In the genomic region with DNA sequence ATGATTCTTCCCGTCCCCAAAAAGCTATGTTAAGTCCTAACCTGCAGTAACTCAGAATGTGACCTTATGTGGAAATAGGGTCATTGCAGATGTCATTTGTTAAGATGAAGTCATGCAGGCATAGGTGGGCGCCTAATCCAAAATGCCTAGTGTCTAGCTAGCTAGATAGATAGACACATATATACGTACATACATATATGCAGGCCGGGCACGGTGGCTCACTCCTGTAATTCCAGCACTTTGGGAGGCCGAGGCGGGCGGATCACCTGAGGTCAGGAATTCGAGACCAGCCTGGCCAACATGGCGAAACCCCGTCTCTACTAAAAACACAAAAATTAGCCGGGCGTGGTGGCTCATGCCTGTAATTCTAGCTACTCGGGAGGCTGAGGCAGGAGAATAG, we compare ENCODE assay signal across 7 cellular contexts. TPM values are rescaled to one million over a fixed set of nuclear protein-coding genes. Genes with fewer than 3 reads are reported as not detected.
A peak's percentile ranks its signal among the peaks of the same experiment; 100 is the strongest.
DNase-seq lines count a peak whose midpoint lies in the region; ATAC-seq and TF ChIP-seq lines count a peak whose summit lies in the region.
"Not testable (repeated sequence)": the region's sequence is repeated elsewhere in the genome, so short reads cannot be mapped to it uniquely, and the experiment has no call there.

No MANE protein-coding gene starts in this region.

- peak overlapping the region; percentile 69 for H3K4me3 ChIP-seq in GM12865 (ENCODE audit: low read depth, low read length)
- not testable (repeated sequence) for H3K4me3 ChIP-seq in NT2/D1 (ENCODE audit: insufficient read length, low read depth)
- H3K4me3 ChIP-seq in heart left ventricle = peak overlapping the region in 9 of 12 donors; percentile 66 to 94 (median 77)
- peak overlapping the region in 2 of 3 donors; percentile 83 to 95 for H3K4me3 ChIP-seq in skeletal muscle tissue (ENCODE audit: low read length in 3 of 3)

- peak overlapping the region; percentile 97 for H3K4me3 Mint-ChIP-seq in activated CD8-positive, alpha-beta T cell treated with anti-CD3 and anti-CD28 coated beads for 36 hours
- peak overlapping the region; percentile 96 to 100 (median 99) for H3K4me3 Mint-ChIP-seq in naive B cell

- not testable (repeated sequence) for H3K27me3 Mint-ChIP-seq in activated CD8-positive, alpha-beta T cell treated with anti-CD3 and anti-CD28 coated beads for 36 hours
- peaks cover 0 to 16% (median 0%) of the 10 kb centered on the region in 3 donors for H3K27me3 Mint-ChIP-seq in naive B cell

- 89 to 94% (median 91%) methylated on average over 14 of the region's 14 CpGs for WGBS in heart left ventricle, 4 donors

- H3K36me3 Mint-ChIP-seq in activated CD8-positive, alpha-beta T cell treated with anti-CD3 and anti-CD28 coated beads for 36 hours (ENCODE audit: low read depth) = peaks cover 38% of the 10 kb centered on the region
- H3K36me3 Mint-ChIP-seq in naive B cell = not testable (repeated sequence)

- TF ChIP-seq POLR2A in heart left ventricle (IDR thresholded peaks at IDR 0.05) = not testable (repeated sequence)

- peak overlapping the region; percentile 91 for H3K27ac ChIP-seq in caudate nucleus (ENCODE audit: low read depth, low read length)
- H3K27ac ChIP-seq in heart left ventricle = peak overlapping the region in 10 of 12 donors; percentile 81 to 97 (median 90)
- H3K27ac ChIP-seq in skeletal muscle tissue (ENCODE audit: low read depth, low read length) = peak overlapping the region; percentile 81

- H3K27me3 ChIP-seq in NT2/D1 (ENCODE audit: insufficient read depth, insufficient read length); heart left ventricle; skeletal muscle tissue (ENCODE audit: control insufficient read depth in 3 of 3, insufficient read depth in 3 of 3, low read length in 3 of 3): not testable (repeated sequence)

- H3K27ac Mint-ChIP-seq in activated CD8-positive, alpha-beta T cell treated with anti-CD3 and anti-CD28 coated beads for 36 hours = peak overlapping the region; percentile 98
- peak overlapping the region in 4 of 6 donors; percentile 70 to 99 (median 96) for H3K27ac Mint-ChIP-seq in naive B cell

- POLR2A ChIA-PET in activated CD8-positive, alpha-beta T cell treated with anti-CD3 and anti-CD28 coated beads for 36 hours (lab: Charles Lee) = interaction anchor here (0.6 to 5.2 kb wide), 5 partner anchors 16 to 270 kb away, joined by 3 to 48 read pairs (median 13); a partner anchor contains a TSS

- H3K4me1 ChIP-seq in NT2/D1 (ENCODE audit: insufficient read depth, insufficient read length) = not testable (repeated sequence)
- H3K4me1 ChIP-seq in heart left ventricle (peaks cover 4 to 33% (median 19%) of the 10 kb centered on the region in 12 donors), skeletal muscle tissue (ENCODE audit: control insufficient read depth in 3 of 3, insufficient read depth in 3 of 3, low read length in 3 of 3) (peaks cover 10 to 17% (median 12%) of the 10 kb centered on the region in 3 donors)

- peaks cover 28% of the 10 kb centered on the region for H3K4me1 Mint-ChIP-seq in activated CD8-positive, alpha-beta T cell treated with anti-CD3 and anti-CD28 coated beads for 36 hours (ENCODE audit: low read depth)
- H3K4me1 Mint-ChIP-seq in naive B cell = peaks cover 24 to 40% (median 29%) of the 10 kb centered on the region in 3 donors

- H3K36me3 ChIP-seq in NT2/D1 (ENCODE audit: insufficient read depth, insufficient read length, low read length) = peaks cover 26% of the 10 kb centered on the region
- peaks cover 0 to 25% (median 16%) of the 10 kb centered on the region in 9 donors for H3K36me3 ChIP-seq in heart left ventricle
- H3K36me3 ChIP-seq in skeletal muscle tissue (ENCODE audit: control insufficient read depth in 3 of 3, insufficient read depth in 3 of 3, low read length in 3 of 3) = peaks cover 0 to 12% (median 4%) of the 10 kb centered on the region in 3 donors

- peaks cover 13% of the 10 kb centered on the region; the same call in 1 of the 2 replicates for H3K9me3 ChIP-seq in NT2/D1 (ENCODE audit: insufficient read depth, low read length)
- not testable (repeated sequence) for H3K9me3 ChIP-seq in heart left ventricle; skeletal muscle tissue (ENCODE audit: control insufficient read depth in 3 of 3, low read length in 3 of 3)

- CTCF ChIA-PET in activated CD8-positive, alpha-beta T cell treated with anti-CD3 and anti-CD28 coated beads for 36 hours (lab: Charles Lee) = interaction anchor here (1.0 to 3.1 kb wide), 27 partner anchors 11 to 203 kb away, joined by 3 to 32 read pairs (median 6); a partner anchor contains a TSS

- not testable (repeated sequence) for TF ChIP-seq CTCF in GM12865 (IDR thresholded peaks at IDR 0.05; ENCODE audit: insufficient read depth, low read depth, low read length, missing control alignments); activated CD8-positive, alpha-beta T cell treated with anti-CD3 and anti-CD28 coated beads for 36 hours (IDR thresholded peaks at IDR 0.05); heart left ventricle (IDR thresholded peaks at IDR 0.05)

- not testable (repeated sequence) for H3K9me3 Mint-ChIP-seq in activated CD8-positive, alpha-beta T cell treated with anti-CD3 and anti-CD28 coated beads for 36 hours; naive B cell

- ATAC-seq in activated CD8-positive, alpha-beta T cell treated with anti-CD3 and anti-CD28 coated beads for 36 hours; heart left ventricle; naive B cell (ENCODE audit: low read depth in 2 of 2): not testable (repeated sequence)

- peak overlapping the region; percentile 69 for H3K9ac ChIP-seq in NT2/D1 (ENCODE audit: insufficient read length, low read depth)
- H3K9ac ChIP-seq in skeletal muscle tissue (ENCODE audit: low read depth in 1 of 3, low read length in 3 of 3) = peak overlapping the region; percentile 86 to 90 (median 89)

- DNase-seq in GM12865 (ENCODE audit: low read depth); NT2/D1 (ENCODE audit: low read depth, low spot score); activated CD8-positive, alpha-beta T cell treated with anti-CD3 and anti-CD28 coated beads for 36 hours; heart left ventricle; naive B cell: not testable (repeated sequence)
- DNase-seq in caudate nucleus (lab: John Stamatoyannopoulos, UW) = peak in 1 of 61 donors; percentile 5

- intact Hi-C loops in activated CD8-positive, alpha-beta T cell treated with anti-CD3 and anti-CD28 coated beads for 36 hours (cut with micrococcal nuclease) = loop anchor here (5.0 kb wide), 1 partner anchor 147 kb away; no protein-coding TSS in a partner anchor
- intact Hi-C loops in heart left ventricle (cut with DNase I) = loop anchor here in 9 of 10 donors (2.0 to 10.0 kb wide), 9 partner anchors 37 to 359 kb away; a partner anchor contains a TSS

RNA-seq across cellular contexts. Expression of a gene that starts 0.9 kb away (rescaled TPM):
- total RNA-seq in activated CD8-positive, alpha-beta T cell treated with anti-CD3 and anti-CD28 coated beads for 36 hours = 100 to 1,000 TPM; 140 to 144 TPM
- total RNA-seq in heart left ventricle = 10 to 100 TPM; 31.0 to 58.0 (median 47.7) TPM
- polyA plus RNA-seq in heart left ventricle = 10 to 100 TPM; 56.8 to 70.9 TPM
- polyA plus RNA-seq in naive B cell (ENCODE audit: low read depth in 6 of 6) = 10 to 100 TPM in 5 of 6 donors, 1 to 10 TPM in 1; 9.7 to 16.0 (median 11.7) TPM
- 33.9 TPM for total RNA-seq in skeletal muscle tissue

RNA-seq across cellular contexts. Expression of a gene that starts 28.5 kb away (rescaled TPM):
- 1 to 10 TPM; 1.6 TPM for total RNA-seq in activated CD8-positive, alpha-beta T cell treated with anti-CD3 and anti-CD28 coated beads for 36 hours
- total RNA-seq in heart left ventricle (10 to 100 TPM in 6 of 9 donors, 1 to 10 TPM in 3; 5.5 to 19.6 (median 11.4) TPM), skeletal muscle tissue (39.1 TPM)
- polyA plus RNA-seq in heart left ventricle (1 to 10 TPM; 3.6 to 6.6 TPM), naive B cell (ENCODE audit: low read depth in 6 of 6) (under 1 TPM in 5 of 6 donors, not detected in 1; 0.07 to 0.85 (median 0.19) TPM)
